In genomic region chr17:21043296-21044232, GRCh38 we compare ENCODE assay signal across 8 cellular contexts. TPM values are rescaled to one million over a fixed set of nuclear protein-coding genes. Genes with fewer than 3 reads are reported as not detected.
DNase-seq lines count a peak whose midpoint lies in the region; ATAC-seq and TF ChIP-seq lines count a peak whose summit lies in the region.

No MANE protein-coding gene starts in this region.

- peak; percentile 92 for DNase-seq in DMS 273 treated with DMSO at 0.1 percent for 48 hours (lab: John Stamatoyannopoulos, UW)
- peak; percentile 100 for DNase-seq in OCI-M1 (lab: John Stamatoyannopoulos, UW)
- DNase-seq in activated T-cell treated with anti-CD3 and anti-CD28 coated beads, Interleukin-2, amount 50 U/mL, for 24 hours, result peak; percentile 97
- DNase-seq in fibroblast of lung (ENCODE audit: low read depth in 2 of 2), result peak; percentile 98 to 99
- DNase-seq in neural crest cell (ENCODE audit: low read depth, low spot score), result peak; percentile 89
- DNase-seq in stromal cell of bone marrow (ENCODE audit: low read depth), result peak; percentile 98

- H3K9me3 ChIP-seq in HUES48 (ENCODE audit: control insufficient read depth, insufficient read depth, low read length) (no peaks in the 10 kb centered on the region), fibroblast of lung (ENCODE audit: control insufficient read depth, insufficient read depth, low read depth, low read length) (no peaks in the 10 kb centered on the region)

- H3K4me1 ChIP-seq in HUES48 (ENCODE audit: control insufficient read depth, insufficient read depth, low read length) (peaks cover 15% of the 10 kb centered on the region), fibroblast of lung (ENCODE audit: control insufficient read depth, extremely low read depth, insufficient read depth, low read length) (peaks cover 4% of the 10 kb centered on the region)

- peak overlapping the region; percentile 63 for H3K4me3 ChIP-seq in HUES48 (ENCODE audit: low read depth, low read length)
- peak overlapping the region; percentile 52 to 74 (median 66) for H3K4me3 ChIP-seq in fibroblast of lung (replicated peaks in 1 of 4; ENCODE audit: control extremely low read depth in 1 of 4, insufficient read depth in 1 of 4, low read depth in 3 of 4, low read length in 4 of 4)

- peak overlapping the region; percentile 66 for H2AFZ ChIP-seq in fibroblast of lung (ENCODE audit: low read length)

- peak; percentile 75 to 83 for TF ChIP-seq CTCF in fibroblast of lung (conservative IDR thresholded peaks at IDR 0.05 in 1 of 2, IDR thresholded peaks at IDR 0.05 in 1 of 2; ENCODE audit: low read depth in 1 of 2, low read length in 2 of 2)
- peak; percentile 84 for TF ChIP-seq CTCF in neural crest cell (conservative IDR thresholded peaks at IDR 0.05)

- H3K27me3 Mint-ChIP-seq in activated T-cell treated with anti-CD3 and anti-CD28 coated beads, Interleukin-2, amount 50 U/mL, for 24 hours, result no peaks in the 10 kb centered on the region
- H3K27me3 Mint-ChIP-seq in neural crest cell (ENCODE audit: low read depth), result no peaks in the 10 kb centered on the region

- H3K4me2 ChIP-seq in fibroblast of lung (ENCODE audit: extremely low read depth, insufficient read depth, low read length), result peak overlapping the region; percentile 71

- H3K4me3 Mint-ChIP-seq in activated T-cell treated with anti-CD3 and anti-CD28 coated beads, Interleukin-2, amount 50 U/mL, for 24 hours, result peak overlapping the region; percentile 78
- peak overlapping the region; percentile 91 for H3K4me3 Mint-ChIP-seq in neural crest cell

- H3K36me3 ChIP-seq in HUES48 (ENCODE audit: control insufficient read depth, insufficient read depth, low read length) (peaks cover 11% of the 10 kb centered on the region), fibroblast of lung (ENCODE audit: control insufficient read depth, insufficient read depth, low read length) (no peaks in the 10 kb centered on the region)

- H3K36me3 Mint-ChIP-seq in activated T-cell treated with anti-CD3 and anti-CD28 coated beads, Interleukin-2, amount 50 U/mL, for 24 hours (ENCODE audit: low read depth), result peaks cover 29% of the 10 kb centered on the region
- H3K36me3 Mint-ChIP-seq in neural crest cell (ENCODE audit: low read depth), result peaks cover 8% of the 10 kb centered on the region

- H3K27ac Mint-ChIP-seq in activated T-cell treated with anti-CD3 and anti-CD28 coated beads, Interleukin-2, amount 50 U/mL, for 24 hours, result peak overlapping the region; percentile 94
- peak overlapping the region; percentile 93 for H3K27ac Mint-ChIP-seq in neural crest cell (ENCODE audit: unreplicated experiment)

- peaks cover 26% of the 10 kb centered on the region for H3K4me1 Mint-ChIP-seq in activated T-cell treated with anti-CD3 and anti-CD28 coated beads, Interleukin-2, amount 50 U/mL, for 24 hours (ENCODE audit: low read depth)
- peaks cover 28% of the 10 kb centered on the region for H3K4me1 Mint-ChIP-seq in neural crest cell

- peak; percentile 85 for ATAC-seq in GM21390 (IDR thresholded peaks at IDR 0.05; ENCODE audit: unreplicated experiment)

- H3K27me3 ChIP-seq in HUES48 (ENCODE audit: control insufficient read depth, insufficient read depth, low read length) (no peaks in the 10 kb centered on the region), fibroblast of lung (ENCODE audit: control insufficient read depth, insufficient read depth, low read length) (no peaks in the 10 kb centered on the region)

- no peaks in the 10 kb centered on the region for H3K9me3 Mint-ChIP-seq in activated T-cell treated with anti-CD3 and anti-CD28 coated beads, Interleukin-2, amount 50 U/mL, for 24 hours
- H3K9me3 Mint-ChIP-seq in neural crest cell, result no peaks in the 10 kb centered on the region

- peaks cover 40% of the 10 kb centered on the region for H3K79me2 ChIP-seq in fibroblast of lung (ENCODE audit: control insufficient read depth, insufficient read depth, low read length)

- H3K9ac ChIP-seq in HUES48 (ENCODE audit: low read depth, low read length) (peak overlapping the region; percentile 87), fibroblast of lung (ENCODE audit: insufficient read depth, low read length) (peak overlapping the region; percentile 91)

- H4K20me1 ChIP-seq in fibroblast of lung (ENCODE audit: control insufficient read depth, extremely low read depth, insufficient read depth, low read length), result peaks cover 4% of the 10 kb centered on the region

- H3K27ac ChIP-seq in HUES48 (ENCODE audit: low read depth, low read length) (peak overlapping the region; percentile 99), fibroblast of lung (ENCODE audit: insufficient read depth, low read length) (peak overlapping the region; percentile 91)

RNA-seq across cellular contexts. Expression of gene USP22, which starts 0.8 kb away (rescaled TPM):
- 178 and 235 TPM in 2 replicates for total RNA-seq in fibroblast of lung
- polyA plus RNA-seq in fibroblast of lung, result 235 and 314 TPM in 2 replicates
- polyA plus RNA-seq in fibroblast of lung (2012), result 106 and 125 TPM in 2 replicates
- polyA minus RNA-seq in fibroblast of lung (ENCODE audit: low replicate concordance), result 1,152 and 1,309 TPM in 2 replicates
- total RNA-seq in neural crest cell, result 386 and 390 TPM in 2 replicates

Comparison
In these comparisons a context has a peak if more than half of its experiments do, and no peak if none do; other contexts are left out.
1. Peak in every context shown above with its lines: DNase-seq, ATAC-seq, H3K4me3 ChIP-seq and H3K27ac ChIP-seq.